40 cellular contexts compared by ENCODE assay signal in genomic region chr2:76279142-76279541, GRCh38.
"Had no signal": no experiment of that assay in that cellular context is flagged by ENCODE, and none has a peak within 500 bp of the region (broad histone marks: within the 10 kb centered on the region; RNA-seq: fewer than 3 reads in every experiment).

No MANE protein-coding gene starts in this region.

- H3K36me3 Mint-ChIP-seq: activated CD8-positive, alpha-beta memory T cell treated with anti-CD3 and anti-CD28 coated beads, Interleukin-2, amount 10 ng/mL, durations not matched to agents 7 days and 5 days; activated naive CD4-positive, alpha-beta T cell treated with anti-CD3 and anti-CD28 coated beads, Interleukin-2, amount 10 ng/mL, durations not matched to agents 7 days and 5 days; activated naive CD4-positive, alpha-beta T cell treated with anti-CD3 and anti-CD28 coated beads, Interleukin-2, amount 50 U/mL, for 24 hours; activated naive CD8-positive, alpha-beta T cell; activated naive CD8-positive, alpha-beta T cell treated with anti-CD3 and anti-CD28 coated beads, Interleukin-2, amount 10 ng/mL, durations not matched to agents 7 days and 5 days; brain; WTC11 had no signal

- ATAC-seq: activated CD4-positive, alpha-beta T cell treated with anti-CD3 and anti-CD28 coated beads for 36 hours; activated CD4-positive, CD25-positive, alpha-beta regulatory T cell treated with anti-CD3 and anti-CD28 coated beads, Interleukin-2, amount 50 U/mL, for 24 hours; activated CD8-positive, alpha-beta memory T cell treated with anti-CD3 and anti-CD28 coated beads, Interleukin-2, amount 10 ng/mL, durations not matched to agents 7 days and 5 days; activated CD8-positive, alpha-beta T cell treated with anti-CD3 and anti-CD28 coated beads, Interleukin-2, amount 10 ng/mL, durations not matched to agents 7 days and 5 days; activated naive CD8-positive, alpha-beta T cell treated with anti-CD3 and anti-CD28 coated beads, Interleukin-2, amount 50 U/mL, for 24 hours; WTC11 had no signal

- H3K27ac Mint-ChIP-seq: activated CD4-positive, alpha-beta memory T cell treated with anti-CD3 and anti-CD28 coated beads, Interleukin-2, amount 10 ng/mL, durations not matched to agents 7 days and 5 days; activated CD4-positive, alpha-beta T cell treated with anti-CD3 and anti-CD28 coated beads for 36 hours; activated CD4-positive, alpha-beta T cell treated with anti-CD3 and anti-CD28 coated beads, Interleukin-2, amount 10 ng/mL, durations not matched to agents 7 days and 5 days; activated CD8-positive, alpha-beta memory T cell treated with anti-CD3 and anti-CD28 coated beads, Interleukin-2, amount 10 ng/mL, durations not matched to agents 7 days and 5 days; activated CD8-positive, alpha-beta T cell treated with anti-CD3 and anti-CD28 coated beads, Interleukin-2, amount 10 ng/mL, durations not matched to agents 7 days and 5 days; activated naive CD4-positive, alpha-beta T cell treated with anti-CD3 and anti-CD28 coated beads, Interleukin-2, amount 10 ng/mL, durations not matched to agents 7 days and 5 days; activated naive CD4-positive, alpha-beta T cell treated with anti-CD3 and anti-CD28 coated beads, Interleukin-2, amount 50 U/mL, for 24 hours; activated naive CD8-positive, alpha-beta T cell; activated naive CD8-positive, alpha-beta T cell treated with anti-CD3 and anti-CD28 coated beads, Interleukin-2, amount 10 ng/mL, durations not matched to agents 7 days and 5 days; activated naive CD8-positive, alpha-beta T cell treated with anti-CD3 and anti-CD28 coated beads, Interleukin-2, amount 50 U/mL, for 24 hours; activated T-cell treated with anti-CD3 and anti-CD28 coated beads, Interleukin-2, amount 50 U/mL, for 24 hours; activated T-helper 2 cell treated with anti-CD3 and anti-CD28 coated beads, Interferon-gamma antibody, Interleukin-2, Interleukin-4, amounts not matched to agents 10 μg/mL and 5 μg/mL and 100 μg/mL, durations not matched to agents 14 hours and 24 hours and 36 hours; T-helper 1 cell treated with Interleukin-12 subunit alpha and Interleukin-12 subunit beta and Interleukin-4 antibody, amounts not matched to agents 30 μg/mL and 1 μg/mL, for 36 hours; T-helper 2 cell treated with Interferon-gamma antibody and Interleukin-4, amounts not matched to agents 5 μg/mL and 100 μg/mL, for 36 hours; WTC11 had no signal

- H3K9me3 ChIP-seq: ascending aorta had no signal

- H3K4me3 Mint-ChIP-seq: activated CD4-positive, alpha-beta memory T cell treated with anti-CD3 and anti-CD28 coated beads, Interleukin-2, amount 10 ng/mL, durations not matched to agents 7 days and 5 days; activated CD4-positive, alpha-beta T cell treated with anti-CD3 and anti-CD28 coated beads for 36 hours; activated CD4-positive, alpha-beta T cell treated with anti-CD3 and anti-CD28 coated beads, Interleukin-2, amount 10 ng/mL, durations not matched to agents 7 days and 5 days; activated CD8-positive, alpha-beta memory T cell treated with anti-CD3 and anti-CD28 coated beads, Interleukin-2, amount 10 ng/mL, durations not matched to agents 7 days and 5 days; activated CD8-positive, alpha-beta T cell treated with anti-CD3 and anti-CD28 coated beads, Interleukin-2, amount 10 ng/mL, durations not matched to agents 7 days and 5 days; activated naive CD4-positive, alpha-beta T cell treated with anti-CD3 and anti-CD28 coated beads, Interleukin-2, amount 10 ng/mL, durations not matched to agents 7 days and 5 days; activated naive CD4-positive, alpha-beta T cell treated with anti-CD3 and anti-CD28 coated beads, Interleukin-2, amount 50 U/mL, for 24 hours; activated naive CD8-positive, alpha-beta T cell; activated naive CD8-positive, alpha-beta T cell treated with anti-CD3 and anti-CD28 coated beads, Interleukin-2, amount 10 ng/mL, durations not matched to agents 7 days and 5 days; activated naive CD8-positive, alpha-beta T cell treated with anti-CD3 and anti-CD28 coated beads, Interleukin-2, amount 50 U/mL, for 24 hours; activated T-cell treated with anti-CD3 and anti-CD28 coated beads, Interleukin-2, amount 50 U/mL, for 24 hours; brain; central memory CD8-positive, alpha-beta T cell; T-helper 1 cell treated with Interleukin-12 subunit alpha and Interleukin-12 subunit beta and Interleukin-4 antibody, amounts not matched to agents 30 μg/mL and 1 μg/mL, for 36 hours; T-helper 2 cell treated with Interferon-gamma antibody and Interleukin-4, amounts not matched to agents 5 μg/mL and 100 μg/mL, for 36 hours; WTC11 had no signal

- H3K4me1 Mint-ChIP-seq: activated CD4-positive, alpha-beta memory T cell treated with anti-CD3 and anti-CD28 coated beads, Interleukin-2, amount 10 ng/mL, durations not matched to agents 7 days and 5 days; activated CD4-positive, alpha-beta T cell treated with anti-CD3 and anti-CD28 coated beads for 36 hours; activated CD4-positive, alpha-beta T cell treated with anti-CD3 and anti-CD28 coated beads, Interleukin-2, amount 10 ng/mL, durations not matched to agents 7 days and 5 days; activated CD8-positive, alpha-beta memory T cell treated with anti-CD3 and anti-CD28 coated beads, Interleukin-2, amount 10 ng/mL, durations not matched to agents 7 days and 5 days; activated naive CD4-positive, alpha-beta T cell treated with anti-CD3 and anti-CD28 coated beads, Interleukin-2, amount 10 ng/mL, durations not matched to agents 7 days and 5 days; activated naive CD4-positive, alpha-beta T cell treated with anti-CD3 and anti-CD28 coated beads, Interleukin-2, amount 50 U/mL, for 24 hours; activated naive CD8-positive, alpha-beta T cell treated with anti-CD3 and anti-CD28 coated beads, Interleukin-2, amount 10 ng/mL, durations not matched to agents 7 days and 5 days; activated naive CD8-positive, alpha-beta T cell treated with anti-CD3 and anti-CD28 coated beads, Interleukin-2, amount 50 U/mL, for 24 hours; central memory CD8-positive, alpha-beta T cell had no signal

- H3K4me1 ChIP-seq: ascending aorta had no signal

- H3K4me3 ChIP-seq: ascending aorta, cardiac muscle cell had no signal

- H3K36me3 ChIP-seq: ascending aorta, cardiac muscle cell had no signal

- H3K27me3 Mint-ChIP-seq: activated CD4-positive, alpha-beta memory T cell treated with anti-CD3 and anti-CD28 coated beads, Interleukin-2, amount 10 ng/mL, durations not matched to agents 7 days and 5 days; activated CD4-positive, alpha-beta T cell treated with anti-CD3 and anti-CD28 coated beads for 36 hours; activated CD4-positive, alpha-beta T cell treated with anti-CD3 and anti-CD28 coated beads, Interleukin-2, amount 10 ng/mL, durations not matched to agents 7 days and 5 days; activated CD8-positive, alpha-beta memory T cell treated with anti-CD3 and anti-CD28 coated beads, Interleukin-2, amount 10 ng/mL, durations not matched to agents 7 days and 5 days; activated naive CD4-positive, alpha-beta T cell treated with anti-CD3 and anti-CD28 coated beads, Interleukin-2, amount 10 ng/mL, durations not matched to agents 7 days and 5 days; activated naive CD4-positive, alpha-beta T cell treated with anti-CD3 and anti-CD28 coated beads, Interleukin-2, amount 50 U/mL, for 24 hours; activated naive CD8-positive, alpha-beta T cell; activated naive CD8-positive, alpha-beta T cell treated with anti-CD3 and anti-CD28 coated beads, Interleukin-2, amount 10 ng/mL, durations not matched to agents 7 days and 5 days; activated naive CD8-positive, alpha-beta T cell treated with anti-CD3 and anti-CD28 coated beads, Interleukin-2, amount 50 U/mL, for 24 hours; activated T-cell treated with anti-CD3 and anti-CD28 coated beads, Interleukin-2, amount 50 U/mL, for 24 hours; brain; central memory CD8-positive, alpha-beta T cell had no signal

- DNase-seq: activated CD4-positive, alpha-beta memory T cell treated with anti-CD3 and anti-CD28 coated beads, Interleukin-2, amount 10 ng/mL, durations not matched to agents 7 days and 5 days; activated CD4-positive, alpha-beta T cell treated with anti-CD3 and anti-CD28 coated beads for 1 hour; activated CD4-positive, alpha-beta T cell treated with anti-CD3 and anti-CD28 coated beads for 36 hours; activated CD4-positive, alpha-beta T cell treated with anti-CD3 and anti-CD28 coated beads for 48 hours; activated CD4-positive, alpha-beta T cell treated with anti-CD3 and anti-CD28 coated beads, Interleukin-2, amount 10 ng/mL, durations not matched to agents 7 days and 5 days; activated CD4-positive, alpha-beta T cell treated with anti-CD3 and anti-CD28 coated beads, Interleukin-2, amount 50 U/mL, for 48 hours; activated CD4-positive, CD25-positive, alpha-beta regulatory T cell; activated CD8-positive, alpha-beta memory T cell treated with anti-CD3 and anti-CD28 coated beads for 24 hours; activated CD8-positive, alpha-beta memory T cell treated with anti-CD3 and anti-CD28 coated beads, Interleukin-2, amount 10 ng/mL, durations not matched to agents 7 days and 5 days; activated CD8-positive, alpha-beta memory T cell treated with anti-CD3 and anti-CD28 coated beads, Interleukin-2, amount 50 U/mL, for 48 hours; activated CD8-positive, alpha-beta T cell treated with anti-CD3 and anti-CD28 coated beads, Interleukin-2, amount 10 ng/mL, durations not matched to agents 7 days and 5 days; activated effector memory CD4-positive, alpha-beta T cell treated with Interleukin-2 at 50 U/mL for 16 hours; activated gamma-delta T cell; activated naive CD4-positive, alpha-beta T cell treated with anti-CD3 and anti-CD28 coated beads, Interleukin-2, amount 10 ng/mL, durations not matched to agents 7 days and 5 days; activated naive CD4-positive, alpha-beta T cell treated with Interleukin-2 at 50 U/mL for 16 hours; activated naive CD8-positive, alpha-beta T cell treated with anti-CD3 and anti-CD28 coated beads, Interleukin-2, amount 10 ng/mL, durations not matched to agents 7 days and 5 days; activated naive CD8-positive, alpha-beta T cell treated with anti-CD3 and anti-CD28 coated beads, Interleukin-2, amount 50 U/mL, for 24 hours; activated T-cell treated with anti-CD3 and anti-CD28 coated beads, Interleukin-2, amount 50 U/mL, for 24 hours; activated T-cell treated with anti-CD3 and anti-CD28 coated beads, Interleukin-2, amount 50 U/mL, for 48 hours; amygdala; anterior cingulate cortex; caudate nucleus; cerebellar nuclear complex; T-helper 1 cell; T-helper 2 cell; T-helper 9 cell had no signal

- H3K27ac ChIP-seq: ascending aorta, cardiac muscle cell, VCaP had no signal

- FAIRE-seq: bronchial epithelial cell, TTC549 had no signal

- H3K27me3 ChIP-seq: ascending aorta, cardiac muscle cell had no signal

- H3K9me3 Mint-ChIP-seq: activated CD4-positive, alpha-beta T cell treated with anti-CD3 and anti-CD28 coated beads, Interleukin-2, amount 10 ng/mL, durations not matched to agents 7 days and 5 days; activated naive CD4-positive, alpha-beta T cell treated with anti-CD3 and anti-CD28 coated beads, Interleukin-2, amount 10 ng/mL, durations not matched to agents 7 days and 5 days; activated naive CD8-positive, alpha-beta T cell treated with anti-CD3 and anti-CD28 coated beads, Interleukin-2, amount 50 U/mL, for 24 hours; WTC11 had no signal
